In genomic region chr2:239113592-239113991, GRCh38 we compare ENCODE assay signal across 23 cellular contexts.
DNase-seq lines count a peak whose midpoint lies in the region; ATAC-seq and TF ChIP-seq lines count a peak whose summit lies in the region.
"Had no signal": no experiment of that assay in that cellular context is flagged by ENCODE, and none has a peak within 500 bp of the region (broad histone marks: within the 10 kb centered on the region; RNA-seq: fewer than 3 reads in every experiment).

No MANE protein-coding gene starts in this region.

- in situ Hi-C loops in transverse colon (cut with MboI; ENCODE audit: low pct_ligation_motif_present in 1 of 4, low pct_unique_long_range_greater_than_20kb in 1 of 4, low sequenced_read_pairs in 3 of 4) = no loop called here

- H3K4me3 ChIP-seq in heart left ventricle (no peak overlapping the region), gastroesophageal sphincter (no peak overlapping the region), transverse colon (no peak overlapping the region), WERI-Rb-1 (ENCODE audit: low read depth, low read length) (no peak overlapping the region)
- H3K4me3 ChIP-seq: lung, pancreas, PC-9, SJSA1 had no signal

- H3K27ac ChIP-seq in heart left ventricle = peak overlapping the region in 7 of 12 donors; percentile 28 to 78 (median 41)
- H3K27ac ChIP-seq in gastroesophageal sphincter = peak overlapping the region in 3 of 4 donors; percentile 79 to 91 (median 81)
- H3K27ac ChIP-seq in transverse colon = peak overlapping the region; percentile 62 to 85 (median 78)
- H3K27ac ChIP-seq in WERI-Rb-1 = no peak overlapping the region
- H3K27ac ChIP-seq: PC-9, SJSA1 had no signal

- no peaks in the 10 kb centered on the region for H3K9me3 ChIP-seq in heart left ventricle
- H3K9me3 ChIP-seq in gastroesophageal sphincter = no peaks in the 10 kb centered on the region
- no peaks in the 10 kb centered on the region for H3K9me3 ChIP-seq in transverse colon
- H3K9me3 ChIP-seq in WERI-Rb-1 (ENCODE audit: severe bottlenecking) = no peaks in the 10 kb centered on the region
- H3K9me3 ChIP-seq: Caco-2, pancreas, SJSA1 had no signal

- no peaks in the 10 kb centered on the region for H3K9me3 Mint-ChIP-seq in neural crest cell
- H3K9me3 Mint-ChIP-seq: activated naive CD4-positive, alpha-beta T cell treated with anti-CD3 and anti-CD28 coated beads for 36 hours; activated T-cell treated with anti-CD3 and anti-CD28 coated beads, Interleukin-2, amount 50 U/mL, for 24 hours; naive B cell had no signal

- H3K27me3 ChIP-seq in heart left ventricle (no peaks in the 10 kb centered on the region), gastroesophageal sphincter (no peaks in the 10 kb centered on the region), transverse colon (no peaks in the 10 kb centered on the region), WERI-Rb-1 (ENCODE audit: insufficient read depth, low read depth, severe bottlenecking) (no peaks in the 10 kb centered on the region)
- H3K27me3 ChIP-seq: pancreas, SJSA1 had no signal

- H3K27me3 Mint-ChIP-seq in neural crest cell (ENCODE audit: low read depth) = no peaks in the 10 kb centered on the region
- H3K27me3 Mint-ChIP-seq: activated T-cell treated with anti-CD3 and anti-CD28 coated beads, Interleukin-2, amount 50 U/mL, for 24 hours; naive B cell had no signal

- peaks cover 0 to 33% (median 20%) of the 10 kb centered on the region in 12 donors for H3K4me1 ChIP-seq in heart left ventricle
- H3K4me1 ChIP-seq in gastroesophageal sphincter = peaks cover 0 to 64% (median 21%) of the 10 kb centered on the region in 3 donors
- H3K4me1 ChIP-seq in transverse colon = peaks cover 20 to 35% (median 24%) of the 10 kb centered on the region in 4 donors
- H3K4me1 ChIP-seq: Caco-2 had no signal

- 54 to 60% (median 58%) methylated on average over 8 of the region's 8 CpGs for WGBS in heart left ventricle, 4 donors
- 13 to 18% methylated on average over 2 to 6 of the region's 8 CpGs for WGBS in gastroesophageal sphincter (ENCODE audit: low coverage in 1 of 2), 2 donors
- 47 to 60% methylated on average over 1 to 8 of the region's 8 CpGs for WGBS in transverse colon (ENCODE audit: low coverage in 1 of 2), 2 donors

- TF ChIP-seq CTCF in heart left ventricle (IDR thresholded peaks at IDR 0.05) (no peak), gastroesophageal sphincter (IDR thresholded peaks at IDR 0.05) (no peak), neural crest cell (conservative IDR thresholded peaks at IDR 0.05) (no peak), transverse colon (IDR thresholded peaks at IDR 0.05) (no peak), WERI-Rb-1 (IDR thresholded peaks at IDR 0.05; ENCODE audit: low read depth, low read length) (no peak)

- peaks cover 17% of the 10 kb centered on the region for H3K4me1 Mint-ChIP-seq in neural crest cell

- peak overlapping the region; percentile 62 for H3K27ac Mint-ChIP-seq in neural crest cell (ENCODE audit: unreplicated experiment)
- H3K27ac Mint-ChIP-seq: activated CD8-positive, alpha-beta T cell treated with anti-CD3 and anti-CD28 coated beads, Interleukin-2, amount 10 ng/mL, durations not matched to agents 7 days and 5 days; activated naive CD4-positive, alpha-beta T cell treated with anti-CD3 and anti-CD28 coated beads for 36 hours; activated T-cell treated with anti-CD3 and anti-CD28 coated beads, Interleukin-2, amount 50 U/mL, for 24 hours had no signal

- DNase-seq in heart left ventricle = peak in 1 of 5 donors; percentile 37
- no peak for DNase-seq in left ventricle myocardium superior
- DNase-seq in neural crest cell (ENCODE audit: low read depth, low spot score) = no peak
- DNase-seq in transverse colon = no peak
- no peak for DNase-seq in stimulated activated CD8-positive, alpha-beta memory T cell treated with anti-CD3 and anti-CD28 coated beads, Interleukin-4, amount 100 ng/mL, for 48 hours
- no peak for DNase-seq in WERI-Rb-1
- no peak for DNase-seq in EL
- DNase-seq: 8988T; activated CD8-positive, alpha-beta T cell treated with anti-CD3 and anti-CD28 coated beads, Interleukin-2, amount 10 ng/mL, durations not matched to agents 7 days and 5 days; activated naive CD4-positive, alpha-beta T cell treated with anti-CD3 and anti-CD28 coated beads for 36 hours; activated T-cell treated with anti-CD3 and anti-CD28 coated beads, Interleukin-2, amount 50 U/mL, for 24 hours; effector CD8-positive, alpha-beta T cell; KG1; naive B cell; NCI-H748 treated with DMSO at 0.1 percent for 48 hours; PC-9; stimulated activated CD4-positive, alpha-beta T cell treated with anti-CD3 and anti-CD28 coated beads, Interleukin-1b, Interleukin-23, amount 100 ng/mL, for 48 hours; stimulated activated naive CD8-positive, alpha-beta T cell treated with anti-CD3 and anti-CD28 coated beads, Interleukin-15, Interleukin-2, amounts not matched to agents 100 U/mL and 50 U/mL, for 24 hours had no signal

- H3K36me3 ChIP-seq in heart left ventricle (peaks cover 0 to 47% (median 35%) of the 10 kb centered on the region in 9 donors), gastroesophageal sphincter (peaks cover 0 to 61% of the 10 kb centered on the region in 2 donors), transverse colon (peaks cover 0 to 7% (median 0%) of the 10 kb centered on the region in 4 donors), WERI-Rb-1 (no peaks in the 10 kb centered on the region; the same call in 1 of the 2 replicates)

- ATAC-seq in heart left ventricle (peak in 1 of 4 donors; percentile 24), left ventricle myocardium superior (no peak), gastroesophageal sphincter (no peak)
- ATAC-seq: activated CD8-positive, alpha-beta T cell treated with anti-CD3 and anti-CD28 coated beads, Interleukin-2, amount 10 ng/mL, durations not matched to agents 7 days and 5 days; stimulated activated naive CD8-positive, alpha-beta T cell treated with anti-CD3 and anti-CD28 coated beads, Interleukin-15, Interleukin-2, amounts not matched to agents 100 U/mL and 50 U/mL, for 24 hours had no signal

- no peak overlapping the region for H3K4me3 Mint-ChIP-seq in neural crest cell
- H3K4me3 Mint-ChIP-seq: activated CD8-positive, alpha-beta T cell treated with anti-CD3 and anti-CD28 coated beads, Interleukin-2, amount 10 ng/mL, durations not matched to agents 7 days and 5 days; activated naive CD4-positive, alpha-beta T cell treated with anti-CD3 and anti-CD28 coated beads for 36 hours; activated T-cell treated with anti-CD3 and anti-CD28 coated beads, Interleukin-2, amount 50 U/mL, for 24 hours; naive B cell had no signal

- intact Hi-C loops in heart left ventricle (cut with DNase I) (no loop called here), left ventricle myocardium superior (cut with micrococcal nuclease) (no loop called here), transverse colon (cut with DNase I; ENCODE audit: low total_unique reads) (loop anchor here (10.0 kb wide), 1 partner anchor 191 kb away; no protein-coding TSS in a partner anchor)

- TF ChIP-seq EP300 in gastroesophageal sphincter (IDR thresholded peaks at IDR 0.05) (no peak), transverse colon (IDR thresholded peaks at IDR 0.05; ENCODE audit: low read depth) (no peak)

- TF ChIP-seq POLR2A in heart left ventricle (IDR thresholded peaks at IDR 0.05) (no peak), gastroesophageal sphincter (IDR thresholded peaks at IDR 0.05) (no peak), transverse colon (IDR thresholded peaks at IDR 0.05) (no peak)

- no peaks in the 10 kb centered on the region for H3K36me3 Mint-ChIP-seq in neural crest cell (ENCODE audit: low read depth)
